Comparison of ENCODE assay signal across 18 cellular contexts in the genomic region with DNA sequence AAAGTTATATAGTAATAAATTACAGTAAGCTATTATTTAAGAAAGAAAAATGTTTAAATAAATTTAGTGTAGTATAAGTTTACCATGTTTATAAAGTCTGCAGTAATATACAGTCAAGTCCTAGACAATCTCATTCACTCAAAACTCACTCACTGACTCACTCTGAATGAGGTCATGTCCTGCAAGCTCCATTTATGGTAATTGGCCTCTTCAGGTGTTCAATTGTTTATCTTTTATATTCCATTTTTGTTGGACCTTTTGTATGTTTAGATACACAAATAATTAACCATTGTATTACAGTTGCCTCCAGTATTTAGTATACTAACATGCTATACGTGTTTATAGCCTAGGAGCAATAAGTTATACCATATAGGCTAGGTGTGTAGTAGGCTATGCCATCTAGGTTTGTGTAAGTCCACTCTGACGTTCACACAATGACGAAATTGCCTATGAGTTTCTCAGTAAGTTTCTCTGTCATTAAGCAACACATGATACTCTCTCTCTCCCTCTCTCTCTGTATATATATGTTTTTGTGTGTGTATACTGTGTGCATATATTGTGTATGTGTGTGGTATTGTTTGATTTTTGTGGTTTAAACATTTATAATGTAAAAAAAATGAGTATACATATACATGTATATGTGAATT.
DNase-seq lines count a peak whose midpoint lies in the region; ATAC-seq and TF ChIP-seq lines count a peak whose summit lies in the region.
"Had no signal": no experiment of that assay in that cellular context is flagged by ENCODE, and none has a peak within 500 bp of the region (broad histone marks: within the 10 kb centered on the region; RNA-seq: fewer than 3 reads in every experiment).

No MANE protein-coding gene starts in this region.

- H3K36me3 Mint-ChIP-seq in activated T-helper 17 cell treated with anti-CD3 and anti-CD28 coated beads, Interleukin-2, amount 50 U/mL, for 72 hours (ENCODE audit: low read depth): no peaks in the 10 kb centered on the region
- no peaks in the 10 kb centered on the region for H3K36me3 Mint-ChIP-seq in stimulated activated naive B cell treated with anti-CD40 and anti-IgM and Interleukin-4, amounts not matched to agents 10 μg/mL and 1 μg/mL and 100 μg/mL, for 72 hours
- H3K36me3 Mint-ChIP-seq: CD14-positive monocyte had no signal

- no peak overlapping the region for H3K27ac Mint-ChIP-seq in activated T-helper 17 cell treated with anti-CD3 and anti-CD28 coated beads, Interleukin-2, amount 50 U/mL, for 72 hours
- no peak overlapping the region for H3K27ac Mint-ChIP-seq in stimulated activated naive B cell treated with anti-CD40 and anti-IgM and Interleukin-4, amounts not matched to agents 10 μg/mL and 1 μg/mL and 100 μg/mL, for 72 hours
- H3K27ac Mint-ChIP-seq: CD14-positive monocyte had no signal

- TF ChIP-seq CTCF in fibroblast of mammary gland (conservative IDR thresholded peaks at IDR 0.05; ENCODE audit: control insufficient read depth, insufficient read depth, low read depth, low read length) (no peak), PC-9 (conservative IDR thresholded peaks at IDR 0.05) (no peak)

- H3K27ac ChIP-seq in PC-9: no peak overlapping the region
- H3K27ac ChIP-seq: 22Rv1 had no signal

- no peaks in the 10 kb centered on the region for H4K20me1 ChIP-seq in PC-9 (ENCODE audit: insufficient read depth)

- H3K4me3 ChIP-seq in fibroblast of mammary gland (ENCODE audit: control insufficient read depth, low read depth, low read length): no peak overlapping the region
- H3K4me3 ChIP-seq in PC-9: no peak overlapping the region

- H3K4me1 ChIP-seq in PC-9 (replicated peaks; ENCODE audit: insufficient read depth): no peaks in the 10 kb centered on the region

- no peaks in the 10 kb centered on the region for H3K9me3 ChIP-seq in PC-9 (ENCODE audit: insufficient read depth, low read depth)

- no TSS peak for BruUV-seq in PC-9 (replicated peaks; lab: Mats Ljungman, UMichigan)

- intact Hi-C loops in PC-9 (cut with micrococcal nuclease; ENCODE audit: unreplicated experiment): no loop called here

- H3K27me3 ChIP-seq in PC-9 (ENCODE audit: insufficient read depth, low read depth): no peaks in the 10 kb centered on the region

- no peaks in the 10 kb centered on the region for H3K27me3 Mint-ChIP-seq in activated T-helper 17 cell treated with anti-CD3 and anti-CD28 coated beads, Interleukin-2, amount 50 U/mL, for 72 hours
- H3K27me3 Mint-ChIP-seq in stimulated activated naive B cell treated with anti-CD40 and anti-IgM and Interleukin-4, amounts not matched to agents 10 μg/mL and 1 μg/mL and 100 μg/mL, for 72 hours: no peaks in the 10 kb centered on the region

- no peak overlapping the region for H3K4me2 ChIP-seq in PC-9

- H3K4me3 Mint-ChIP-seq in activated T-helper 17 cell treated with anti-CD3 and anti-CD28 coated beads, Interleukin-2, amount 50 U/mL, for 72 hours: no peak overlapping the region
- no peak overlapping the region for H3K4me3 Mint-ChIP-seq in stimulated activated naive B cell treated with anti-CD40 and anti-IgM and Interleukin-4, amounts not matched to agents 10 μg/mL and 1 μg/mL and 100 μg/mL, for 72 hours
- H3K4me3 Mint-ChIP-seq: CD14-positive monocyte had no signal

- no peaks in the 10 kb centered on the region for H3K4me1 Mint-ChIP-seq in activated T-helper 17 cell treated with anti-CD3 and anti-CD28 coated beads, Interleukin-2, amount 50 U/mL, for 72 hours
- H3K4me1 Mint-ChIP-seq in stimulated activated naive B cell treated with anti-CD40 and anti-IgM and Interleukin-4, amounts not matched to agents 10 μg/mL and 1 μg/mL and 100 μg/mL, for 72 hours: peaks cover 2 to 10% of the 10 kb centered on the region in 2 donors

- no peak overlapping the region for H2AFZ ChIP-seq in PC-9

- ATAC-seq in activated T-helper 17 cell treated with anti-CD3 and anti-CD28 coated beads, Interleukin-2, amount 50 U/mL, for 72 hours (replicated peaks): peak; percentile 47
- no peak for ATAC-seq in esophagus mucosa
- ATAC-seq in stimulated activated naive B cell treated with anti-CD40 and anti-IgM and Interleukin-4, amounts not matched to agents 10 μg/mL and 1 μg/mL and 100 μg/mL, for 72 hours (replicated peaks): no peak
- ATAC-seq: Panc1 had no signal

- POLR2A ChIA-PET in PC-9 (lab: Charles Lee; ENCODE audit: unreplicated experiment): no interaction called here

- H3F3A ChIP-seq in PC-9 (ENCODE audit: insufficient read depth, low read depth): no peaks in the 10 kb centered on the region

- DNase-seq in DMS53 (lab: John Stamatoyannopoulos, UW) (peak; percentile 1), DMS53 treated with DMSO at 0.1 percent for 48 hours (lab: John Stamatoyannopoulos, UW; ENCODE audit: unreplicated experiment) (no peak), M059J (ENCODE audit: low read depth) (peak; percentile 29), fibroblast of mammary gland (ENCODE audit: low read depth) (peak; percentile 23), PC-9 (no peak)
- DNase-seq in stimulated activated naive B cell treated with anti-CD40 and anti-IgM and Interleukin-4, amounts not matched to agents 10 μg/mL and 1 μg/mL and 100 μg/mL, for 72 hours: no peak
- DNase-seq: AML-193, GF-D8, HCEC 1CT, NCI-H1048, NCI-H146, NCI-H2081, SW 1271 had no signal

- H3K79me2 ChIP-seq in PC-9 (ENCODE audit: low read depth): no peaks in the 10 kb centered on the region

- CTCF ChIA-PET in PC-9 (lab: Charles Lee): no interaction called here

- H3K36me3 ChIP-seq in PC-9 (ENCODE audit: low read depth): no peaks in the 10 kb centered on the region

- no peaks in the 10 kb centered on the region for H3K9me2 ChIP-seq in PC-9 (ENCODE audit: insufficient read depth)

- H3K9me3 Mint-ChIP-seq in activated T-helper 17 cell treated with anti-CD3 and anti-CD28 coated beads, Interleukin-2, amount 50 U/mL, for 72 hours: no peaks in the 10 kb centered on the region
- no peaks in the 10 kb centered on the region for H3K9me3 Mint-ChIP-seq in stimulated activated naive B cell treated with anti-CD40 and anti-IgM and Interleukin-4, amounts not matched to agents 10 μg/mL and 1 μg/mL and 100 μg/mL, for 72 hours
- H3K9me3 Mint-ChIP-seq: CD14-positive monocyte had no signal

Comparison
In these comparisons a context has a peak if more than half of its experiments do, and no peak if none do; other contexts are left out.
1. DNase-seq: peak in DMS53 (single experiment), M059J (single experiment) and fibroblast of mammary gland (single experiment); none in DMS53 treated with DMSO at 0.1 percent for 48 hours (single experiment), PC-9 (0 of 2) and stimulated activated naive B cell treated with anti-CD40 and anti-IgM and Interleukin-4, amounts not matched to agents 10 μg/mL and 1 μg/mL and 100 μg/mL, for 72 hours (single experiment).